1 cellular context compared by ENCODE assay signal in the genomic region with DNA sequence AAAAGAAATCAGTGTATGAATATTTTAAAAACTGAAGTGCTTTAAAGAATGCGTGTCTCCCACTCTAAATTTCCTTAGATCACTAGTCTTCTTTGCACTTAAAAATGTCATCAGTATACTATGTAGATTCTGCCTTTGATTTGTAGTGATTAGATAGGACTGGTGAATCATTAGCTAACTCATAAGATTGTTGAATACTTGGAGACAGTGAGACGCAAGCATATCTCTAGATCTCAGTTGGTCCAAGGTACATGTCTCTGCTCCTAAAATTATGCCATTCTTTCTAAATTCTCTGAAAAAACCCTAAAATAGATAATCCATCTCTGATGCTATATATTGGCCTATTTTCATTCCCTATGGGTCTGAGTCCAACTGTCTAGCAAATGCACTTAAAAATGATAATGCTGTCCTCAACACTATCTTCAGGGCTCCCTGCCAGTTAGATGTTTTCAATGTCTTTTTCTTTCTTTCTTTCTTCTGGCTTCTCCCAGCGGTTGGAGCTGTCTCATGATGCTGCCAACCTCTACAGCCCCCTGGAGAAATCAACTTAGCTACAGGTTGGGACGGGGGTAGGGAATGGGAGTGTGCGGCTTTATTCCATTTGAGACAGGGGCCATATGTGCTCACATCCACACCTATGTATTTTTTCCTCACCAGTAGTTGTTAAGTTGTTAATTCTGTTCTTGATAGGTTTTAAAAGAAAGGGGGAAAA.
TF ChIP-seq lines count a peak whose summit lies in the region.

No MANE protein-coding gene starts in this region.

TF ChIP-seq in SK-N-SH, 30 proteins besides CTCF, POLR2A, EP300 and RAD21 (continued from another document):
- TF ChIP-seq, protein P1, sequence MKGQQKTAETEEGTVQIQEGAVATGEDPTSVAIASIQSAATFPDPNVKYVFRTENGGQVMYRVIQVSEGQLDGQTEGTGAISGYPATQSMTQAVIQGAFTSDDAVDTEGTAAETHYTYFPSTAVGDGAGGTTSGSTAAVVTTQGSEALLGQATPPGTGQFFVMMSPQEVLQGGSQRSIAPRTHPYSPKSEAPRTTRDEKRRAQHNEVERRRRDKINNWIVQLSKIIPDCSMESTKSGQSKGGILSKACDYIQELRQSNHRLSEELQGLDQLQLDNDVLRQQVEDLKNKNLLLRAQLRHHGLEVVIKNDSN (IDR thresholded peaks at IDR 0.05; ENCODE audit: borderline replicate concordance, low read depth) = no peak
- TF ChIP-seq, protein P2, sequence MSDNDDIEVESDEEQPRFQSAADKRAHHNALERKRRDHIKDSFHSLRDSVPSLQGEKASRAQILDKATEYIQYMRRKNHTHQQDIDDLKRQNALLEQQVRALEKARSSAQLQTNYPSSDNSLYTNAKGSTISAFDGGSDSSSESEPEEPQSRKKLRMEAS (IDR thresholded peaks at IDR 0.05; ENCODE audit: low read depth) = 0 out of 2 replicates have a peak, but pooled peaks have one; percentile 26
- TF ChIP-seq SIN3A (IDR thresholded peaks at IDR 0.05; ENCODE audit: borderline replicate concordance, low read depth, low read length) (no peak), GATA2 (CRISPR knock-in tag; IDR thresholded peaks at IDR 0.05) (no peak), NFIC (IDR thresholded peaks at IDR 0.05; ENCODE audit: borderline replicate concordance) (peak; percentile 80), JUND (IDR thresholded peaks at IDR 0.05) (peak; percentile 95), TEAD4 (IDR thresholded peaks at IDR 0.05; ENCODE audit: borderline replicate concordance, insufficient read depth) (peak; percentile 93), POLR2AphosphoS5 (IDR thresholded peaks at IDR 0.05; ENCODE audit: low read depth, low read length) (peak; percentile 66; the same call in 1 of the 2 replicates), SMC3 (IDR thresholded peaks at IDR 0.05; ENCODE audit: low read depth, low read length) (no peak), FOXJ3 (CRISPR knock-in tag; IDR thresholded peaks at IDR 0.05) (no peak), YY1 (IDR thresholded peaks at IDR 0.05; ENCODE audit: low read depth) (no peak), FOSL2 (IDR thresholded peaks at IDR 0.05; ENCODE audit: borderline replicate concordance, low read depth) (peak; percentile 90), RCOR1 (IDR thresholded peaks at IDR 0.05; ENCODE audit: low read length) (no peak), MXI1 (IDR thresholded peaks at IDR 0.05; ENCODE audit: low read depth, low read length) (no peak), RXRA (IDR thresholded peaks at IDR 0.05; ENCODE audit: borderline replicate concordance, low read depth) (peak; percentile 75; the same call in 1 of the 2 replicates), TCF12 (IDR thresholded peaks at IDR 0.05) (peak; percentile 93)
- TF ChIP-seq, protein P3, sequence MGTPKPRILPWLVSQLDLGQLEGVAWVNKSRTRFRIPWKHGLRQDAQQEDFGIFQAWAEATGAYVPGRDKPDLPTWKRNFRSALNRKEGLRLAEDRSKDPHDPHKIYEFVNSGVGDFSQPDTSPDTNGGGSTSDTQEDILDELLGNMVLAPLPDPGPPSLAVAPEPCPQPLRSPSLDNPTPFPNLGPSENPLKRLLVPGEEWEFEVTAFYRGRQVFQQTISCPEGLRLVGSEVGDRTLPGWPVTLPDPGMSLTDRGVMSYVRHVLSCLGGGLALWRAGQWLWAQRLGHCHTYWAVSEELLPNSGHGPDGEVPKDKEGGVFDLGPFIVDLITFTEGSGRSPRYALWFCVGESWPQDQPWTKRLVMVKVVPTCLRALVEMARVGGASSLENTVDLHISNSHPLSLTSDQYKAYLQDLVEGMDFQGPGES (IDR thresholded peaks at IDR 0.05; ENCODE audit: low read depth, low read length) = no peak
- TF ChIP-seq, protein P4, sequence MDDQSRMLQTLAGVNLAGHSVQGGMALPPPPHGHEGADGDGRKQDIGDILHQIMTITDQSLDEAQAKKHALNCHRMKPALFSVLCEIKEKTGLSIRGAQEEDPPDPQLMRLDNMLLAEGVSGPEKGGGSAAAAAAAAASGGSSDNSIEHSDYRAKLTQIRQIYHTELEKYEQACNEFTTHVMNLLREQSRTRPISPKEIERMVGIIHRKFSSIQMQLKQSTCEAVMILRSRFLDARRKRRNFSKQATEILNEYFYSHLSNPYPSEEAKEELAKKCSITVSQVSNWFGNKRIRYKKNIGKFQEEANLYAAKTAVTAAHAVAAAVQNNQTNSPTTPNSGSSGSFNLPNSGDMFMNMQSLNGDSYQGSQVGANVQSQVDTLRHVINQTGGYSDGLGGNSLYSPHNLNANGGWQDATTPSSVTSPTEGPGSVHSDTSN (IDR thresholded peaks at IDR 0.05) = peak; percentile 95
- TF ChIP-seq, protein P5, sequence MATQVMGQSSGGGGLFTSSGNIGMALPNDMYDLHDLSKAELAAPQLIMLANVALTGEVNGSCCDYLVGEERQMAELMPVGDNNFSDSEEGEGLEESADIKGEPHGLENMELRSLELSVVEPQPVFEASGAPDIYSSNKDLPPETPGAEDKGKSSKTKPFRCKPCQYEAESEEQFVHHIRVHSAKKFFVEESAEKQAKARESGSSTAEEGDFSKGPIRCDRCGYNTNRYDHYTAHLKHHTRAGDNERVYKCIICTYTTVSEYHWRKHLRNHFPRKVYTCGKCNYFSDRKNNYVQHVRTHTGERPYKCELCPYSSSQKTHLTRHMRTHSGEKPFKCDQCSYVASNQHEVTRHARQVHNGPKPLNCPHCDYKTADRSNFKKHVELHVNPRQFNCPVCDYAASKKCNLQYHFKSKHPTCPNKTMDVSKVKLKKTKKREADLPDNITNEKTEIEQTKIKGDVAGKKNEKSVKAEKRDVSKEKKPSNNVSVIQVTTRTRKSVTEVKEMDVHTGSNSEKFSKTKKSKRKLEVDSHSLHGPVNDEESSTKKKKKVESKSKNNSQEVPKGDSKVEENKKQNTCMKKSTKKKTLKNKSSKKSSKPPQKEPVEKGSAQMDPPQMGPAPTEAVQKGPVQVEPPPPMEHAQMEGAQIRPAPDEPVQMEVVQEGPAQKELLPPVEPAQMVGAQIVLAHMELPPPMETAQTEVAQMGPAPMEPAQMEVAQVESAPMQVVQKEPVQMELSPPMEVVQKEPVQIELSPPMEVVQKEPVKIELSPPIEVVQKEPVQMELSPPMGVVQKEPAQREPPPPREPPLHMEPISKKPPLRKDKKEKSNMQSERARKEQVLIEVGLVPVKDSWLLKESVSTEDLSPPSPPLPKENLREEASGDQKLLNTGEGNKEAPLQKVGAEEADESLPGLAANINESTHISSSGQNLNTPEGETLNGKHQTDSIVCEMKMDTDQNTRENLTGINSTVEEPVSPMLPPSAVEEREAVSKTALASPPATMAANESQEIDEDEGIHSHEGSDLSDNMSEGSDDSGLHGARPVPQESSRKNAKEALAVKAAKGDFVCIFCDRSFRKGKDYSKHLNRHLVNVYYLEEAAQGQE (IDR thresholded peaks at IDR 0.05; ENCODE audit: low read depth, low read length) = no peak
- TF ChIP-seq, protein P6, sequence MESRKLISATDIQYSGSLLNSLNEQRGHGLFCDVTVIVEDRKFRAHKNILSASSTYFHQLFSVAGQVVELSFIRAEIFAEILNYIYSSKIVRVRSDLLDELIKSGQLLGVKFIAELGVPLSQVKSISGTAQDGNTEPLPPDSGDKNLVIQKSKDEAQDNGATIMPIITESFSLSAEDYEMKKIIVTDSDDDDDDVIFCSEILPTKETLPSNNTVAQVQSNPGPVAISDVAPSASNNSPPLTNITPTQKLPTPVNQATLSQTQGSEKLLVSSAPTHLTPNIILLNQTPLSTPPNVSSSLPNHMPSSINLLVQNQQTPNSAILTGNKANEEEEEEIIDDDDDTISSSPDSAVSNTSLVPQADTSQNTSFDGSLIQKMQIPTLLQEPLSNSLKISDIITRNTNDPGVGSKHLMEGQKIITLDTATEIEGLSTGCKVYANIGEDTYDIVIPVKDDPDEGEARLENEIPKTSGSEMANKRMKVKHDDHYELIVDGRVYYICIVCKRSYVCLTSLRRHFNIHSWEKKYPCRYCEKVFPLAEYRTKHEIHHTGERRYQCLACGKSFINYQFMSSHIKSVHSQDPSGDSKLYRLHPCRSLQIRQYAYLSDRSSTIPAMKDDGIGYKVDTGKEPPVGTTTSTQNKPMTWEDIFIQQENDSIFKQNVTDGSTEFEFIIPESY (IDR thresholded peaks at IDR 0.05; ENCODE audit: borderline replicate concordance, low read depth) = 0 out of 2 replicates have a peak, but pooled peaks have one; percentile 29
